ENCODE assay signal across 9 cellular contexts in the genomic region with DNA sequence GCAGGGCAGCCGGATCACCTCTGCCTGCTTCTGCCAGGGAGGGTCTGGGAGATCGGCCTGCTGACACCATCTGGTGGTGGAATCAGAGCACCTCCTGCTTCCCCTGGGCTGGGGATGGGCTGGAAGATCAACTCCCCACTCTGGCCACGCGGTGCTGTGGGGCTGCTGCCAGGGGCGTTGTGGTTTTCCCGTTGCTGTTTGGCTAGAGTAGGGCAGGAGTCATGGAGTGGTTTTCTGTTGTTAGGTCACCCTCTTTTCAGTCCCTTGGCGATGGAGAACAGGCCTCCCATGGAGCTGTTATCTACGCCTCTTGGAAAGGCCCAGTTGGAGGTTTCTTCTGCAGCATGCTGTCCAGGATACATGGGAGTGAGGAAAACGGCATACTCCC. TPM values are rescaled to one million over a fixed set of nuclear protein-coding genes. Genes with fewer than 3 reads are reported as not detected.
DNase-seq lines count a peak whose midpoint lies in the region; ATAC-seq, FAIRE-seq and TF ChIP-seq lines count a peak whose summit lies in the region.
"Had no signal": no experiment of that assay in that cellular context is flagged by ENCODE, and none has a peak within 500 bp of the region (broad histone marks: within the 10 kb centered on the region; RNA-seq: fewer than 3 reads in every experiment).

No MANE protein-coding gene starts in this region.

- no peak overlapping the region for H3K4me2 ChIP-seq in A549

- TF ChIP-seq CTCF in A549 (IDR thresholded peaks at IDR 0.05) (no peak), WERI-Rb-1 (IDR thresholded peaks at IDR 0.05; ENCODE audit: low read depth, low read length) (peak; percentile 61), RWPE1 (conservative IDR thresholded peaks at IDR 0.05; ENCODE audit: low read depth) (no peak)

- no peaks in the 10 kb centered on the region for H3K27me3 ChIP-seq in WERI-Rb-1 (ENCODE audit: insufficient read depth, low read depth, severe bottlenecking)

- peak in 1 of 2 experiments; percentile 7 for DNase-seq in A549 (ENCODE audit: low read depth in 1 of 2, low spot score in 1 of 2)
- DNase-seq in GOT3 (lab: John Stamatoyannopoulos, UW) = peak; percentile 7
- peak; percentile 42 for DNase-seq in WERI-Rb-1
- peak; percentile 59 for DNase-seq in iPS-NIHi7 (ENCODE audit: extremely low spot score)
- DNase-seq in RWPE1 (ENCODE audit: low spot score) = no peak
- no peak for DNase-seq in GM12892 (ENCODE audit: insufficient read length)
- DNase-seq in GF-D8 (lab: John Stamatoyannopoulos, UW) = no peak

- no peak for TF ChIP-seq RAD21 in A549 (conservative IDR thresholded peaks at IDR 0.05 in 1 of 2, IDR thresholded peaks at IDR 0.05 in 1 of 2)

- H3K4me3 ChIP-seq in A549 (no peak overlapping the region), WERI-Rb-1 (ENCODE audit: low read depth, low read length) (no peak overlapping the region)

- H3K27ac ChIP-seq in A549 (no peak overlapping the region), WERI-Rb-1 (no peak overlapping the region), RWPE1 (no peak overlapping the region)

- ATAC-seq in A549 (peak; percentile 54 to 72; a peak in 3 of 6 replicates), HG03571 (IDR thresholded peaks at IDR 0.05; ENCODE audit: unreplicated experiment) (no peak)

- H3K36me3 ChIP-seq in WERI-Rb-1 = no peaks in the 10 kb centered on the region; the same call in 1 of the 2 replicates

- 84% methylated on average over 6 of the region's 9 CpGs for WGBS in A549 (ENCODE audit: missing lambda C conversion rate)

- no peak for TF ChIP-seq EP300 in A549 (IDR thresholded peaks at IDR 0.05)

- TF ChIP-seq POLR2A in A549 (IDR thresholded peaks at IDR 0.05; ENCODE audit: low read length) (no peak), GM12892 (IDR thresholded peaks at IDR 0.05; ENCODE audit: low read depth, low read length) (no peak)

- no peak for FAIRE-seq in A549 (lab: Jason Lieb, UNC)
- no peak for FAIRE-seq in GM12892 (lab: Jason Lieb, UNC)

- CTCF ChIA-PET in A549 (lab: Yijun Ruan, JAX) (no interaction called here), RWPE1 (lab: Yijun Ruan, JAX) (no interaction called here)

- POLR2A ChIA-PET in A549 (lab: Yijun Ruan, JAX) = interaction anchor here (0.9 kb wide), 1 partner anchor 15 kb away, joined by 3 read pairs; the partner anchor contains the start of gene BCL2L11
- POLR2A ChIA-PET in RWPE1 (lab: Yijun Ruan, JAX; ENCODE audit: low non-redundant PET) = interaction anchor here (0.7 kb wide), 1 partner anchor 8 kb away, joined by 3 read pairs; no protein-coding TSS in a partner anchor

- no peaks in the 10 kb centered on the region for H3K9me3 ChIP-seq in A549
- no peaks in the 10 kb centered on the region for H3K9me3 ChIP-seq in WERI-Rb-1 (ENCODE audit: severe bottlenecking)
- H3K9me3 ChIP-seq: Caco-2 had no signal

- H3K4me1 ChIP-seq in A549 = peaks cover 11% of the 10 kb centered on the region; the same call in 1 of the 3 replicates
- H3K4me1 ChIP-seq: Caco-2 had no signal

TF ChIP-seq in A549, 52 proteins besides CTCF, POLR2A, EP300 and RAD21:
- TF ChIP-seq ZSCAN20 (CRISPR knock-in tag; IDR thresholded peaks at IDR 0.05) = no peak
- no peak for TF ChIP-seq CEBPB (IDR thresholded peaks at IDR 0.05)
- no peak for TF ChIP-seq KDM5A (IDR thresholded peaks at IDR 0.05)
- TF ChIP-seq CBX8 (IDR thresholded peaks at IDR 0.05) = no peak
- TF ChIP-seq ZNF302 (CRISPR knock-in tag; IDR thresholded peaks at IDR 0.05) = no peak
- TF ChIP-seq FOSB (CRISPR knock-in tag; IDR thresholded peaks at IDR 0.05) = no peak
- no peak for TF ChIP-seq KDM1A (IDR thresholded peaks at IDR 0.05; ENCODE audit: low read depth)
- TF ChIP-seq ATOH8 (CRISPR knock-in tag; IDR thresholded peaks at IDR 0.05; ENCODE audit: low read depth) = no peak
- TF ChIP-seq HDAC2 (IDR thresholded peaks at IDR 0.05) = no peak
- no peak for TF ChIP-seq SREBF2 (IDR thresholded peaks at IDR 0.05)

RNA-seq across cellular contexts. Expression of gene BCL2L11, which starts 15.2 kb away (rescaled TPM):
- polyA plus RNA-seq in A549 (2011; rRNA removed) (7.4 and 14.5 TPM in 2 replicates), A549 (2017; fragmentation: RNase III; extraction: RNeasy Plus Mini Kit Qiagen cat#74134 plus additional on column Dnase treatment) (9.6 to 17.4 TPM (median 14.5 TPM) in 3 replicates)
- polyA plus RNA-seq in A549 (2012; cell fraction: cytosol; rRNA removed) = 3.7 and 5.8 TPM in 2 replicates
- 4.8 and 5.9 TPM in 2 replicates for polyA plus RNA-seq in A549 (2012; cell fraction: nucleus; rRNA removed)
- polyA minus RNA-seq in A549 (2011; rRNA and poly(A)+ RNA removed) = 15.2 and 16.4 TPM in 2 replicates
- 5.5 TPM for polyA plus RNA-seq in GM12892 (2012; ENCODE audit: missing spikeins)

Comparison
In these comparisons a context has a peak if more than half of its experiments do, and no peak if none do; other contexts are left out.
1. DNase-seq: peak in GOT3 (single experiment), WERI-Rb-1 (single experiment) and iPS-NIHi7 (single experiment); none in RWPE1 (single experiment), GM12892 (single experiment) and GF-D8 (single experiment).